In the genomic region with DNA sequence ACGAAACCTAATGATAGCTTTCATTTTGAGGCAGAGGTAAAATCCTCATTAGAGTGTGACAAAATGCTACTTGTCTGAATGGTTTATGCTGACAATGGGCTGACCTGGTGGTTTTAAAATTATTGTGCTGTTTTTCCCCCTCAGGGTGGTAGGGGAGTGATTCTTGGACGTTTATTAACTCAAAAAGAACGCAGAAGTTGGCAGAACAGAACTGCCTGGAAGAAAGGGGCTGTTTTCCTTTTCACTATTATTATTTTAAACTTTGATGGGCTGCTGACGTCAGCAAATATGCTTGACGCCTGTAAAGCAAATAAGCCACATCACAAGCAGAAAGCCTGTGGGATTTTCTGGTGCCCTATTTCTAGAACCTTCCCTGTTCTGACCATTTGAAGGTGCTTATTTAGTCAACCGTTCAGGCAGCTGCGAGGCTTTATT, we compare ENCODE assay signal across 3 cellular contexts.
A peak's percentile ranks its signal among the peaks of the same experiment; 100 is the strongest.
TF ChIP-seq lines count a peak whose summit lies in the region.

No MANE protein-coding gene starts in this region.

TF ChIP-seq in A549, 52 proteins besides CTCF, POLR2A, EP300 and RAD21:
- no peak for TF ChIP-seq BHLHE40 (IDR thresholded peaks at IDR 0.05; ENCODE audit: low read depth, low read length)
- peak; percentile 98 for TF ChIP-seq MAFK (IDR thresholded peaks at IDR 0.05; ENCODE audit: partially characterized antibody)
- TF ChIP-seq E2F6 (IDR thresholded peaks at IDR 0.05; ENCODE audit: borderline replicate concordance, low read depth), result peak; percentile 22; the same call in 1 of the 2 replicates

TF ChIP-seq in HEK293, 187 proteins besides CTCF, POLR2A, EP300 and RAD21:
- TF ChIP-seq SP7 (tag by site-specific recombination; IDR thresholded peaks at IDR 0.05) (peak; percentile 80), ZNF843 (tag by site-specific recombination; IDR thresholded peaks at IDR 0.05) (no peak), ZNF600 (tag by site-specific recombination; IDR thresholded peaks at IDR 0.05) (no peak)
- TF ChIP-seq, protein P1, sequence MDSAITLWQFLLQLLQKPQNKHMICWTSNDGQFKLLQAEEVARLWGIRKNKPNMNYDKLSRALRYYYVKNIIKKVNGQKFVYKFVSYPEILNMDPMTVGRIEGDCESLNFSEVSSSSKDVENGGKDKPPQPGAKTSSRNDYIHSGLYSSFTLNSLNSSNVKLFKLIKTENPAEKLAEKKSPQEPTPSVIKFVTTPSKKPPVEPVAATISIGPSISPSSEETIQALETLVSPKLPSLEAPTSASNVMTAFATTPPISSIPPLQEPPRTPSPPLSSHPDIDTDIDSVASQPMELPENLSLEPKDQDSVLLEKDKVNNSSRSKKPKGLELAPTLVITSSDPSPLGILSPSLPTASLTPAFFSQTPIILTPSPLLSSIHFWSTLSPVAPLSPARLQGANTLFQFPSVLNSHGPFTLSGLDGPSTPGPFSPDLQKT (IDR thresholded peaks at IDR 0.05; ENCODE audit: borderline replicate concordance, low read depth, low read length), result no peak
TF ChIP-seq in HEK293: peak in this region for 1.

TF ChIP-seq in K562, 482 proteins besides CTCF, POLR2A, EP300 and RAD21:
- TF ChIP-seq MAFG (tag; conservative IDR thresholded peaks at IDR 0.05) (peak; percentile 84), C11orf30 (IDR thresholded peaks at IDR 0.05; ENCODE audit: low read depth) (peak; percentile 89), ZNF316 (IDR thresholded peaks at IDR 0.05) (peak; percentile 94), MAFK (IDR thresholded peaks at IDR 0.05; ENCODE audit: low read length) (peak; percentile 98), HMGXB4 (CRISPR knock-in tag; IDR thresholded peaks at IDR 0.05) (no peak), SOX6 (IDR thresholded peaks at IDR 0.05) (no peak), MAFF (IDR thresholded peaks at IDR 0.05; ENCODE audit: low read length) (peak; percentile 96)
- TF ChIP-seq, protein P2, sequence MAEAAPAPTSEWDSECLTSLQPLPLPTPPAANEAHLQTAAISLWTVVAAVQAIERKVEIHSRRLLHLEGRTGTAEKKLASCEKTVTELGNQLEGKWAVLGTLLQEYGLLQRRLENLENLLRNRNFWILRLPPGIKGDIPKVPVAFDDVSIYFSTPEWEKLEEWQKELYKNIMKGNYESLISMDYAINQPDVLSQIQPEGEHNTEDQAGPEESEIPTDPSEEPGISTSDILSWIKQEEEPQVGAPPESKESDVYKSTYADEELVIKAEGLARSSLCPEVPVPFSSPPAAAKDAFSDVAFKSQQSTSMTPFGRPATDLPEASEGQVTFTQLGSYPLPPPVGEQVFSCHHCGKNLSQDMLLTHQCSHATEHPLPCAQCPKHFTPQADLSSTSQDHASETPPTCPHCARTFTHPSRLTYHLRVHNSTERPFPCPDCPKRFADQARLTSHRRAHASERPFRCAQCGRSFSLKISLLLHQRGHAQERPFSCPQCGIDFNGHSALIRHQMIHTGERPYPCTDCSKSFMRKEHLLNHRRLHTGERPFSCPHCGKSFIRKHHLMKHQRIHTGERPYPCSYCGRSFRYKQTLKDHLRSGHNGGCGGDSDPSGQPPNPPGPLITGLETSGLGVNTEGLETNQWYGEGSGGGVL (CRISPR knock-in tag; IDR thresholded peaks at IDR 0.05), result no peak
